10 cellular contexts compared by ENCODE assay signal in the genomic region with DNA sequence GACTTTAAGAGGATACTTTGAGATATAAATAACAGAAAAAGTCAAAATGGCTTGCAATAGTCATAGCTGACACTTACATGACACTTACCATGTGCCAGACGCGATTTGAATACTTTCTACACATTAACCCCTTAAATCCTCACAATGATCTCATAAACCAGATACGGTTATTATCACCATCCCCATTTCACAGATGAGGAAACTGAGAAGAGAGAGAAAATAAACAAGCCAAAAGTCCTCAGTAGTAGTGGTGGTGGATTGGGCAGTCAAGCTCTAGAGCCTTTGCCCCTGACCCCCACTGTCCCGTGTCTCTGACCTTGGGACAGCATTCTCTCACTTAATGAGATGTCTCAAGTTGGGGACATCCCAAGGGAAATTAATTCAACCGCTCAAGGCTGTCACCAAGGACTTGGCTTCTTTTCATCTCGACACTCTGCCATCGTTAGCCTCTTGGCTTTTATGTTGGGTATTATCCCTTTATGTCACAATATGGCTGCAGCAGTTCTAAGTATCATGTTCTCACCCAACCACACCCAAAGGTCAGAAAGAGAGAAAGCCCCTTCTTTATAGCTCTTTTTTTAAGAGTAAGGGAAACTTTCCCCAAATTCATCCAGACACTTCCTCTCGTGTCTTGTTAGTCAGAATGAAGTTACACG.
DNase-seq lines count a peak whose midpoint lies in the region; ATAC-seq and TF ChIP-seq lines count a peak whose summit lies in the region.
"Had no signal": no experiment of that assay in that cellular context is flagged by ENCODE, and none has a peak within 500 bp of the region (broad histone marks: within the 10 kb centered on the region; RNA-seq: fewer than 3 reads in every experiment).

No MANE protein-coding gene starts in this region.

- H3K27me3 Mint-ChIP-seq in activated T-helper 1 cell treated with anti-CD3 and anti-CD28 coated beads, Interleukin-12 subunit alpha, Interleukin-12 subunit beta, Interleukin-2, Interleukin-4 antibody, amounts not matched to agents 30 ng/mL and 10 ng/mL and 1 ng/mL, durations not matched to agents 14 hours and 24 hours and 36 hours (ENCODE audit: insufficient read depth) = peaks cover 2% of the 10 kb centered on the region

- H3K14ac ChIP-seq in mesenchymal stem cell (ENCODE audit: low read length in 2 of 2) = no peak overlapping the region

- TF ChIP-seq CTCF in heart right ventricle (IDR thresholded peaks at IDR 0.05) = no peak
- TF ChIP-seq CTCF in uterus (IDR thresholded peaks at IDR 0.05) = no peak
- no peak for TF ChIP-seq CTCF in foreskin fibroblast (IDR thresholded peaks at IDR 0.05; ENCODE audit: low read depth, low read length)

- H2AFZ ChIP-seq in mesenchymal stem cell (ENCODE audit: low read depth, low read length) = no peak overlapping the region

- no peak overlapping the region for H4K91ac ChIP-seq in mesenchymal stem cell (ENCODE audit: low read length)

- H3K9ac ChIP-seq in mesenchymal stem cell (ENCODE audit: low read length) = peak overlapping the region; percentile 86

- H3K27ac ChIP-seq in heart right ventricle (peak overlapping the region in 9 of 10 donors; percentile 79 to 92 (median 89)), mesenchymal stem cell (ENCODE audit: low read length, poor library complexity, severe bottlenecking) (no peak overlapping the region), uterus (peak overlapping the region; percentile 64 to 75)

- H3K36me3 Mint-ChIP-seq in activated T-helper 1 cell treated with anti-CD3 and anti-CD28 coated beads, Interleukin-12 subunit alpha, Interleukin-12 subunit beta, Interleukin-2, Interleukin-4 antibody, amounts not matched to agents 30 ng/mL and 10 ng/mL and 1 ng/mL, durations not matched to agents 14 hours and 24 hours and 36 hours (ENCODE audit: low read depth) = peaks cover 3% of the 10 kb centered on the region

- no peak for TF ChIP-seq POLR2A in uterus (IDR thresholded peaks at IDR 0.05)

- no peak overlapping the region for H3K4me2 ChIP-seq in mesenchymal stem cell (ENCODE audit: low read length, poor library complexity, severe bottlenecking)

- WGBS in heart right ventricle, 2 donors = 58 to 71% methylated on average over 9 of the region's 9 CpGs
- WGBS in mesenchymal stem cell = 86% methylated on average over 8 of the region's 9 CpGs

- no peak overlapping the region for H3K4ac ChIP-seq in mesenchymal stem cell (ENCODE audit: low read depth in 1 of 2, low read length in 2 of 2)

- H3K18ac ChIP-seq in mesenchymal stem cell (ENCODE audit: low read depth in 1 of 2, low read length in 2 of 2) = no peak overlapping the region

- H3K4me3 ChIP-seq in heart right ventricle (no peak overlapping the region), mesenchymal stem cell (ENCODE audit: insufficient read depth in 1 of 2, low read depth in 1 of 2, low read length in 2 of 2) (peak overlapping the region in 1 of 2 experiments; percentile 54), uterus (no peak overlapping the region), foreskin fibroblast (ENCODE audit: low read depth in 1 of 2, low read length in 2 of 2) (no peak overlapping the region)

- H3K4me1 ChIP-seq in heart right ventricle = peaks cover 9 to 42% (median 27%) of the 10 kb centered on the region in 9 donors
- peaks cover 4% of the 10 kb centered on the region for H3K4me1 ChIP-seq in mesenchymal stem cell (ENCODE audit: control insufficient read depth, insufficient read depth, low read depth, low read length)
- H3K4me1 ChIP-seq in uterus = peaks cover 0 to 5% of the 10 kb centered on the region in 2 donors

- ATAC-seq in heart right ventricle (no peak), Right ventricle myocardium superior (ENCODE audit: poor library complexity) (no peak)

- H2AK5ac ChIP-seq in mesenchymal stem cell (ENCODE audit: low read length, severe bottlenecking) = no peak overlapping the region

- H2BK12ac ChIP-seq in mesenchymal stem cell (ENCODE audit: low read length in 2 of 2) = no peak overlapping the region

- POLR2A ChIA-PET in HEK293T (lab: Yijun Ruan, JAX) = no interaction called here

- peak overlapping the region; percentile 62 for H3K27ac Mint-ChIP-seq in activated T-helper 1 cell treated with anti-CD3 and anti-CD28 coated beads, Interleukin-12 subunit alpha, Interleukin-12 subunit beta, Interleukin-2, Interleukin-4 antibody, amounts not matched to agents 30 ng/mL and 10 ng/mL and 1 ng/mL, durations not matched to agents 14 hours and 24 hours and 36 hours

- H3K9me3 ChIP-seq in heart right ventricle (peaks cover 0 to 24% (median 10%) of the 10 kb centered on the region in 11 donors), mesenchymal stem cell (ENCODE audit: control insufficient read depth, low read length) (peaks cover 24% of the 10 kb centered on the region), uterus (no peaks in the 10 kb centered on the region)
- H3K9me3 ChIP-seq: BE2C had no signal

- no peak overlapping the region for H3K23ac ChIP-seq in mesenchymal stem cell (ENCODE audit: low read length in 2 of 2)

- no peak for DNase-seq in heart right ventricle
- DNase-seq in Right ventricle myocardium superior = no peak
- DNase-seq in activated T-helper 1 cell treated with anti-CD3 and anti-CD28 coated beads, Interleukin-12 subunit alpha, Interleukin-12 subunit beta, Interleukin-2, Interleukin-4 antibody, amounts not matched to agents 30 ng/mL and 10 ng/mL and 1 ng/mL, durations not matched to agents 14 hours and 24 hours and 36 hours (ENCODE audit: low spot score) = no peak
- no peak for DNase-seq in mesenchymal stem cell
- DNase-seq in uterus = no peak
- no peak for DNase-seq in HEK293T (ENCODE audit: extremely low spot score)
- no peak for DNase-seq in foreskin fibroblast
- no peak for DNase-seq in NCI-H2196 (lab: John Stamatoyannopoulos, UW; ENCODE audit: unreplicated experiment)
- DNase-seq: BE2C, spleen had no signal

- H3K36me3 ChIP-seq in heart right ventricle (no peaks in the 10 kb centered on the region), mesenchymal stem cell (ENCODE audit: control insufficient read depth in 1 of 2, insufficient read depth in 2 of 2, low read depth in 1 of 2, low read length in 2 of 2) (no peaks in the 10 kb centered on the region), uterus (no peaks in the 10 kb centered on the region)
- H3K36me3 ChIP-seq: BE2C, spleen had no signal

- H3K9me3 Mint-ChIP-seq in activated T-helper 1 cell treated with anti-CD3 and anti-CD28 coated beads, Interleukin-12 subunit alpha, Interleukin-12 subunit beta, Interleukin-2, Interleukin-4 antibody, amounts not matched to agents 30 ng/mL and 10 ng/mL and 1 ng/mL, durations not matched to agents 14 hours and 24 hours and 36 hours = peaks cover 15% of the 10 kb centered on the region

- H3K27me3 ChIP-seq in heart right ventricle (no peaks in the 10 kb centered on the region), mesenchymal stem cell (ENCODE audit: control insufficient read depth in 1 of 2, insufficient read depth in 1 of 2, low read length in 2 of 2) (peaks cover 0 to 16% of the 10 kb centered on the region in 2 experiments), uterus (no peaks in the 10 kb centered on the region)
- H3K27me3 ChIP-seq: BE2C, spleen had no signal

- H3K4me1 Mint-ChIP-seq in activated T-helper 1 cell treated with anti-CD3 and anti-CD28 coated beads, Interleukin-12 subunit alpha, Interleukin-12 subunit beta, Interleukin-2, Interleukin-4 antibody, amounts not matched to agents 30 ng/mL and 10 ng/mL and 1 ng/mL, durations not matched to agents 14 hours and 24 hours and 36 hours (ENCODE audit: low read depth) = peaks cover 38% of the 10 kb centered on the region

- peak overlapping the region; percentile 28 for H3K4me3 Mint-ChIP-seq in activated T-helper 1 cell treated with anti-CD3 and anti-CD28 coated beads, Interleukin-12 subunit alpha, Interleukin-12 subunit beta, Interleukin-2, Interleukin-4 antibody, amounts not matched to agents 30 ng/mL and 10 ng/mL and 1 ng/mL, durations not matched to agents 14 hours and 24 hours and 36 hours

- no peak overlapping the region for H2BK120ac ChIP-seq in mesenchymal stem cell (ENCODE audit: low read depth, low read length)

- intact Hi-C loops in heart right ventricle (cut with DNase I) (loop anchor here in 3 of 10 donors (2.0 to 10.0 kb wide), 3 partner anchors 21 to 106 kb away; partner anchors contain the start of gene YWHAQ (in 2 of the 3)), Right ventricle myocardium superior (cut with DNase I) (no loop called here), uterus (cut with DNase I; ENCODE audit: low total_unique reads) (no loop called here)
- intact Hi-C loops in activated T-helper 1 cell treated with anti-CD3 and anti-CD28 coated beads, Interleukin-12 subunit alpha, Interleukin-12 subunit beta, Interleukin-2, Interleukin-4 antibody, amounts not matched to agents 30 ng/mL and 10 ng/mL and 1 ng/mL, durations not matched to agents 14 hours and 24 hours and 36 hours (cut with micrococcal nuclease) = loop anchor here (1.0 kb wide), 1 partner anchor 14 kb away; no protein-coding TSS in a partner anchor

- CTCF ChIA-PET in HEK293T (lab: Yijun Ruan, JAX) = interaction anchor here (0.6 kb wide), 1 partner anchor 222 kb away, joined by 4 read pairs; no protein-coding TSS in a partner anchor

- H2BK5ac ChIP-seq in mesenchymal stem cell (ENCODE audit: low read depth, low read length, poor library complexity, severe bottlenecking) = no peak overlapping the region

- no peaks in the 10 kb centered on the region for H3K79me1 ChIP-seq in mesenchymal stem cell (replicated peaks; ENCODE audit: low read length, poor library complexity, severe bottlenecking)

- no peak overlapping the region for H2BK15ac ChIP-seq in mesenchymal stem cell (ENCODE audit: low read depth, poor library complexity, severe bottlenecking)

- no peak overlapping the region for H4K8ac ChIP-seq in mesenchymal stem cell (ENCODE audit: low read length)

TF ChIP-seq in HEK293T, 16 proteins besides CTCF, POLR2A, EP300 and RAD21:
- TF ChIP-seq SUZ12 (IDR thresholded peaks at IDR 0.05) = no peak
TF ChIP-seq in HEK293T: peak in this region for 0.
